ENCODE assay signal across 27 cellular contexts in the genomic region with DNA sequence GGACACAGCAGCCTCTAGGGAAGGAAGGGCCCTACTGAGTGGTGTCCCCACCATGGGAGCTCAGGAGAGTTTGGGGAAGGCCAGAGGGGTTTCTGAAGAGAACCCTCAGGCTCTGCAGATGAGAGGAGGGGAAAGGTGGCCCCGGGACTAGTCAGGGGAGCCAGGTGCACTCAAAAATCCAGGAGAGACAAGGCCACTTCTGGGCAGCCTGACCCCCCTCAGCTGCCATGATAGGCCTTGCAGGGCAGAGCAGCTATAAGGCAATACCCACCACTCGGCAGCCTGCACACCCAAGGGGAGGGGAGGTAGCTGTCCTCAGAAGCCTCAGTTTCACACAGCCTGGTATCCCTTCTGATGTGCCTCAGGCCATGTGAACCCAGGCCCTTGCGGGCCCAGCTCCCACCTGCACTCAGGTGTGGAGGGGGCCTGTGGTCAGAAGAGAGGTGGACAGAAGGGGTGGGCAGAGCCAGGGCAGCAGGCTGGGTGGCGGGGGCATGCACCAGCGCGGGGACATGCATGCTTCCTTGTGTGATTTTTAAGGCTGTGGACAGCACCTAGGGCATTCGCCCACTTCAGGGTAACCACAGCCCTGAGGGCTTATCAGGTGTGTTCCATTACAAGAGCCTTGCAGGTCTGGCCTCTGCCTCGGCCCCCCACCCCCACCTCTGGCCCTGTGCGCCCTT. TPM values are rescaled to one million over a fixed set of nuclear protein-coding genes. Genes with fewer than 3 reads are reported as not detected.
DNase-seq lines count a peak whose midpoint lies in the region; ATAC-seq and TF ChIP-seq lines count a peak whose summit lies in the region.
"Had no signal": no experiment of that assay in that cellular context is flagged by ENCODE, and none has a peak within 500 bp of the region (broad histone marks: within the 10 kb centered on the region; RNA-seq: fewer than 3 reads in every experiment).

No MANE protein-coding gene starts in this region.

- no peak overlapping the region for H3K4me3 Mint-ChIP-seq in stimulated activated naive CD8-positive, alpha-beta T cell treated with anti-CD3 and anti-CD28 coated beads, Interleukin-15, amount 100 ng/mL, for 72 hours
- H3K4me3 Mint-ChIP-seq in naive thymus-derived CD8-positive, alpha-beta T cell: peak overlapping the region in 1 of 10 donors; percentile 2
- H3K4me3 Mint-ChIP-seq: CD4-positive, alpha-beta memory T cell had no signal

- H3K27me3 Mint-ChIP-seq in stimulated activated naive CD8-positive, alpha-beta T cell treated with anti-CD3 and anti-CD28 coated beads, Interleukin-15, amount 100 ng/mL, for 72 hours: no peaks in the 10 kb centered on the region
- peaks cover 0 to 9% (median 0%) of the 10 kb centered on the region in 5 donors for H3K27me3 Mint-ChIP-seq in naive thymus-derived CD8-positive, alpha-beta T cell

- no peak for TF ChIP-seq EP300 in sigmoid colon (IDR thresholded peaks at IDR 0.05)

- H3K36me3 ChIP-seq in sigmoid colon (peaks cover 0 to 9% (median 3%) of the 10 kb centered on the region in 4 donors), brain microvascular endothelial cell (replicated peaks) (no peaks in the 10 kb centered on the region), MG63 (no peaks in the 10 kb centered on the region)
- H3K36me3 ChIP-seq: BLaER1 treated with 17β-estradiol and CSF1 and Interleukin-3, amounts not matched to agents 10 nM and 100 nM had no signal

- TF ChIP-seq POLR2A in sigmoid colon (IDR thresholded peaks at IDR 0.05): no peak

- no peak overlapping the region for H3K4me3 ChIP-seq in sigmoid colon
- H3K4me3 ChIP-seq in brain microvascular endothelial cell (ENCODE audit: low read depth, low read length): no peak overlapping the region
- no peak overlapping the region for H3K4me3 ChIP-seq in MG63
- H3K4me3 ChIP-seq: BLaER1 treated with 17β-estradiol and CSF1 and Interleukin-3, amounts not matched to agents 10 nM and 100 nM; GM12878 had no signal

- no peak for DNase-seq in stimulated activated naive CD8-positive, alpha-beta T cell treated with anti-CD3 and anti-CD28 coated beads, Interleukin-15, amount 100 ng/mL, for 72 hours
- DNase-seq in stimulated activated naive CD8-positive, alpha-beta T cell treated with anti-CD3 and anti-CD28 coated beads, Interleukin-15, Interleukin-2, amounts not matched to agents 100 U/mL and 50 U/mL, for 24 hours: no peak
- peak; percentile 35 for DNase-seq in left lobe of liver (ENCODE audit: low spot score)
- DNase-seq in sigmoid colon: peak; percentile 19
- DNase-seq in brain microvascular endothelial cell: no peak
- no peak for DNase-seq in MG63
- no peak for DNase-seq in naive thymus-derived CD8-positive, alpha-beta T cell
- DNase-seq: AML-193; CD4-positive, alpha-beta memory T cell; COR-L47; DMS53; EL; GDM1; GOT3; KBM-7; NCI-H1105 treated with DMSO at 0.1 percent for 48 hours; NCI-H146; NCI-H1930; NCI-H2107; NCI-H446; NCI-H82; SHP77 had no signal

- H3K4me1 Mint-ChIP-seq in stimulated activated naive CD8-positive, alpha-beta T cell treated with anti-CD3 and anti-CD28 coated beads, Interleukin-15, amount 100 ng/mL, for 72 hours: no peaks in the 10 kb centered on the region
- H3K4me1 Mint-ChIP-seq in naive thymus-derived CD8-positive, alpha-beta T cell: peaks cover 0 to 1% (median 0%) of the 10 kb centered on the region in 4 donors
- H3K4me1 Mint-ChIP-seq: CD4-positive, alpha-beta memory T cell had no signal

- 86 to 95% methylated on average over 9 of the region's 9 CpGs for WGBS in sigmoid colon, 2 donors

- H3K27me3 ChIP-seq in sigmoid colon (no peaks in the 10 kb centered on the region), brain microvascular endothelial cell (replicated peaks) (no peaks in the 10 kb centered on the region), MG63 (no peaks in the 10 kb centered on the region)
- H3K27me3 ChIP-seq: BLaER1 treated with 17β-estradiol and CSF1 and Interleukin-3, amounts not matched to agents 10 nM and 100 nM had no signal

- peak; percentile 11 for ATAC-seq in stimulated activated naive CD8-positive, alpha-beta T cell treated with anti-CD3 and anti-CD28 coated beads, Interleukin-15, amount 100 ng/mL, for 72 hours
- ATAC-seq in stimulated activated naive CD8-positive, alpha-beta T cell treated with anti-CD3 and anti-CD28 coated beads, Interleukin-15, Interleukin-2, amounts not matched to agents 100 U/mL and 50 U/mL, for 24 hours: no peak
- ATAC-seq in left lobe of liver: no peak
- no peak for ATAC-seq in naive thymus-derived CD8-positive, alpha-beta T cell
- ATAC-seq: GM12878, HCT116, Panc1 had no signal

- intact Hi-C loops in sigmoid colon (cut with DNase I): no loop called here

- H3K27ac ChIP-seq in sigmoid colon: no peak overlapping the region
- H3K27ac ChIP-seq in brain microvascular endothelial cell: no peak overlapping the region
- H3K27ac ChIP-seq: BLaER1 treated with 17β-estradiol and CSF1 and Interleukin-3, amounts not matched to agents 10 nM and 100 nM; RWPE1 had no signal

- H3K9me3 Mint-ChIP-seq in stimulated activated naive CD8-positive, alpha-beta T cell treated with anti-CD3 and anti-CD28 coated beads, Interleukin-15, amount 100 ng/mL, for 72 hours: no peaks in the 10 kb centered on the region
- no peaks in the 10 kb centered on the region for H3K9me3 Mint-ChIP-seq in naive thymus-derived CD8-positive, alpha-beta T cell
- H3K9me3 Mint-ChIP-seq: CD4-positive, alpha-beta memory T cell had no signal

- TF ChIP-seq CTCF in sigmoid colon (IDR thresholded peaks at IDR 0.05): no peak
- no peak for TF ChIP-seq CTCF in brain microvascular endothelial cell (IDR thresholded peaks at IDR 0.05; ENCODE audit: low read depth, low read length, missing control alignments)

- H3K4me1 ChIP-seq in sigmoid colon: no peaks in the 10 kb centered on the region

- H3K36me3 Mint-ChIP-seq in naive thymus-derived CD8-positive, alpha-beta T cell: no peaks in the 10 kb centered on the region
- H3K36me3 Mint-ChIP-seq: CD4-positive, alpha-beta memory T cell had no signal

- in situ Hi-C loops in brain microvascular endothelial cell (cut with HindIII; ENCODE audit: low pct_ligation_motif_present, low sequenced_read_pairs): no loop called here

- H3K9me3 ChIP-seq in sigmoid colon: no peaks in the 10 kb centered on the region
- H3K9me3 ChIP-seq in MG63: no peaks in the 10 kb centered on the region

- POLR2A ChIA-PET in naive thymus-derived CD8-positive, alpha-beta T cell (lab: Charles Lee): no interaction called here

- peak overlapping the region in 1 of 2 donors; percentile 37 for H3K27ac Mint-ChIP-seq in stimulated activated naive CD8-positive, alpha-beta T cell treated with anti-CD3 and anti-CD28 coated beads, Interleukin-15, amount 100 ng/mL, for 72 hours
- H3K27ac Mint-ChIP-seq in naive thymus-derived CD8-positive, alpha-beta T cell: peak overlapping the region in 1 of 10 donors; percentile 39

RNA-seq across cellular contexts. Expression of gene SRPRB, which starts 34.6 kb away (rescaled TPM):
- total RNA-seq in left lobe of liver (73.3 TPM), sigmoid colon (10 to 100 TPM; 10.8 to 20.0 (median 15.8) TPM)
- 10 to 100 TPM in 1 of 3 donors, 1 to 10 TPM in 2; 4.2 to 33.3 (median 5.5) TPM for polyA plus RNA-seq in sigmoid colon
- total RNA-seq in MG63 (2014; rRNA removed; shearing (Covaris generic); ENCODE audit: low replicate concordance): 83.0 and 173 TPM in 2 replicates
- 10 to 100 TPM; 34.4 to 44.8 TPM for total RNA-seq in naive thymus-derived CD8-positive, alpha-beta T cell
- polyA plus RNA-seq in naive thymus-derived CD8-positive, alpha-beta T cell: 10 to 100 TPM; 34.7 to 48.7 (median 38.2) TPM

RNA-seq across cellular contexts. Expression of gene RAB6B, which starts 55.5 kb away (rescaled TPM):
- total RNA-seq in left lobe of liver (0.35 TPM), sigmoid colon (1 to 10 TPM; 4.3 to 8.0 (median 5.5) TPM)
- polyA plus RNA-seq in sigmoid colon: 10 to 100 TPM in 1 of 3 donors, 1 to 10 TPM in 1, under 1 TPM in 1; 0.60 to 19.7 (median 5.1) TPM
- total RNA-seq in MG63 (2014; rRNA removed; shearing (Covaris generic); ENCODE audit: low replicate concordance): 3.3 and 4.0 TPM in 2 replicates
- not detected for total RNA-seq in naive thymus-derived CD8-positive, alpha-beta T cell
- under 1 TPM; 0.25 to 0.38 (median 0.28) TPM for polyA plus RNA-seq in naive thymus-derived CD8-positive, alpha-beta T cell
- total RNA-seq: GM12878 had no signal

Comparison
In these comparisons a context has a peak if more than half of its experiments do, and no peak if none do; other contexts are left out.
1. DNase-seq: peak in left lobe of liver (single experiment) and sigmoid colon (single experiment); none in stimulated activated naive CD8-positive, alpha-beta T cell treated with anti-CD3 and anti-CD28 coated beads, Interleukin-15, amount 100 ng/mL, for 72 hours (0 of 2), stimulated activated naive CD8-positive, alpha-beta T cell treated with anti-CD3 and anti-CD28 coated beads, Interleukin-15, Interleukin-2, amounts not matched to agents 100 U/mL and 50 U/mL, for 24 hours (single experiment), brain microvascular endothelial cell (single experiment), MG63 (single experiment) and naive thymus-derived CD8-positive, alpha-beta T cell (0 of 10).